1 cellular context compared by ENCODE assay signal in the genomic region with DNA sequence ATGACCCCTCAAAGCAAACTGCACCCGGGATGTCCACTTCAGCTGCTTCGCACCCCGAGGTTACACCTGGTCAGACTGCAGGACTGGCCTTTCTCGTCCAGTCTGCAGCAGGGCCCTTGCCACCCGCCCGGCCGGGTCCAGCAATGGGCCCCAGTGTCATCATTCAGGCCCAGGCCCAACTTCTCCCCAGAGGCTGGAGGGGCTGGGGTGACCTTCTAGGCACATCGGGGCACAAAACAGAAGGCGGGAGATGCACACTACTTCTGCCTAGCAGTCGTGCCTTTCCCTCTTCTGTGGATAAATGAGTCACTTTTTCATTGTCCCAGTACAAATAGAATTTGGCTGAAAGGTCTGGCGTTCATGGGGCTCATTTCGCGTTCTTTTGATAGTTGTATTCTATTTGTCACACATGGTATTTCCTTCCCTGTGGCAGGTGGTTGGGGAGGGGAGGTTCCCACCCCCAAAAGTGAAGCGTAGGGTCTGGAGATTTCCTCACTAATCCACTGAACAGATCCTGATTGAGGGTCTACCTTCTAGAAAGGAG.
TF ChIP-seq lines count a peak whose summit lies in the region.

No MANE protein-coding gene starts in this region.

TF ChIP-seq in HepG2, 621 proteins besides CTCF, POLR2A, EP300 and RAD21 (continued from another document and continues in another):
- TF ChIP-seq, protein P1, sequence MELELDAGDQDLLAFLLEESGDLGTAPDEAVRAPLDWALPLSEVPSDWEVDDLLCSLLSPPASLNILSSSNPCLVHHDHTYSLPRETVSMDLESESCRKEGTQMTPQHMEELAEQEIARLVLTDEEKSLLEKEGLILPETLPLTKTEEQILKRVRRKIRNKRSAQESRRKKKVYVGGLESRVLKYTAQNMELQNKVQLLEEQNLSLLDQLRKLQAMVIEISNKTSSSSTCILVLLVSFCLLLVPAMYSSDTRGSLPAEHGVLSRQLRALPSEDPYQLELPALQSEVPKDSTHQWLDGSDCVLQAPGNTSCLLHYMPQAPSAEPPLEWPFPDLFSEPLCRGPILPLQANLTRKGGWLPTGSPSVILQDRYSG (CRISPR knock-in tag; IDR thresholded peaks at IDR 0.05), result no peak
- TF ChIP-seq ZNF343 (CRISPR knock-in tag; IDR thresholded peaks at IDR 0.05) (peak; percentile 66; the same call in 1 of the 2 replicates), RFXANK (CRISPR knock-in tag; IDR thresholded peaks at IDR 0.05) (0 out of 2 replicates have a peak, but pooled peaks have one; percentile 30), ZNF761 (CRISPR knock-in tag; conservative IDR thresholded peaks at IDR 0.05) (peak; percentile 36; the same call in 1 of the 2 replicates), NFYC (CRISPR knock-in tag; IDR thresholded peaks at IDR 0.05) (no peak), SNRNP70 (IDR thresholded peaks at IDR 0.05; ENCODE audit: low read depth, low read length) (no peak), ZNF878 (CRISPR knock-in tag; IDR thresholded peaks at IDR 0.05) (no peak; the same call in 1 of the 2 replicates), ZNF232 (CRISPR knock-in tag; IDR thresholded peaks at IDR 0.05; ENCODE audit: borderline replicate concordance) (peak; percentile 64; the same call in 1 of the 2 replicates), BCL3 (CRISPR knock-in tag; IDR thresholded peaks at IDR 0.05) (no peak), ATF3 (CRISPR knock-in tag; IDR thresholded peaks at IDR 0.05) (peak; percentile 39; the same call in 1 of the 2 replicates), DMTF1 (CRISPR knock-in tag; IDR thresholded peaks at IDR 0.05) (0 out of 2 replicates have a peak, but pooled peaks have one; percentile 40), HNRNPL (IDR thresholded peaks at IDR 0.05; ENCODE audit: low read depth, low read length) (0 out of 2 replicates have a peak, but pooled peaks have one; percentile 45), KDM5B (CRISPR knock-in tag; IDR thresholded peaks at IDR 0.05; ENCODE audit: borderline replicate concordance) (no peak), RBM22 (optimal IDR thresholded peaks at IDR 0.05; ENCODE audit: low read length) (no peak), ZNF691 (CRISPR knock-in tag; IDR thresholded peaks at IDR 0.05; ENCODE audit: borderline replicate concordance, low read depth) (peak; percentile 64; the same call in 1 of the 2 replicates), PHF8 (CRISPR knock-in tag; IDR thresholded peaks at IDR 0.05) (no peak), KDM6A (CRISPR knock-in tag; IDR thresholded peaks at IDR 0.05; ENCODE audit: low read depth) (no peak), ZNF510 (CRISPR knock-in tag; IDR thresholded peaks at IDR 0.05; ENCODE audit: low read depth) (peak; percentile 31), TARDBP (CRISPR knock-in tag; IDR thresholded peaks at IDR 0.05) (no peak), GATA4 (IDR thresholded peaks at IDR 0.05; ENCODE audit: borderline replicate concordance, low read depth) (no peak), ARNT (IDR thresholded peaks at IDR 0.05) (no peak), SMAD1 (CRISPR knock-in tag; IDR thresholded peaks at IDR 0.05; ENCODE audit: borderline replicate concordance, low read depth) (peak; percentile 28; the same call in 1 of the 2 replicates), EHMT2 (IDR thresholded peaks at IDR 0.05; ENCODE audit: borderline replicate concordance, low read depth, low read length) (peak; percentile 17; the same call in 1 of the 2 replicates), ZNF652 (CRISPR knock-in tag; IDR thresholded peaks at IDR 0.05; ENCODE audit: borderline replicate concordance, low read depth) (no peak), THAP8 (CRISPR knock-in tag; IDR thresholded peaks at IDR 0.05; ENCODE audit: borderline replicate concordance) (0 out of 2 replicates have a peak, but pooled peaks have one; percentile 8), ZMYM3 (CRISPR knock-in tag; IDR thresholded peaks at IDR 0.05) (peak; percentile 22; the same call in 1 of the 2 replicates), BHLHE40 (IDR thresholded peaks at IDR 0.05; ENCODE audit: low read length) (0 out of 2 replicates have a peak, but pooled peaks have one; percentile 2), ZNF598 (CRISPR knock-in tag; IDR thresholded peaks at IDR 0.05; ENCODE audit: borderline replicate concordance) (no peak), ZSCAN30 (CRISPR knock-in tag; IDR thresholded peaks at IDR 0.05) (no peak), HNF4A (CRISPR knock-in tag; IDR thresholded peaks at IDR 0.05) (no peak), ZNF3 (CRISPR knock-in tag; IDR thresholded peaks at IDR 0.05) (no peak), ZMAT3 (CRISPR knock-in tag; conservative IDR thresholded peaks at IDR 0.05) (no peak), MEIS1 (CRISPR knock-in tag; IDR thresholded peaks at IDR 0.05; ENCODE audit: borderline replicate concordance) (peak; percentile 66; the same call in 1 of the 2 replicates), PAWR (CRISPR knock-in tag; IDR thresholded peaks at IDR 0.05; ENCODE audit: borderline replicate concordance) (0 out of 2 replicates have a peak, but pooled peaks have one; percentile 38), ZNF747 (CRISPR knock-in tag; IDR thresholded peaks at IDR 0.05; ENCODE audit: borderline replicate concordance) (peak; percentile 72; the same call in 1 of the 2 replicates), KDM5A (IDR thresholded peaks at IDR 0.05; ENCODE audit: borderline replicate concordance, low read length) (peak; percentile 5; the same call in 1 of the 2 replicates), SAFB2 (CRISPR knock-in tag; IDR thresholded peaks at IDR 0.05; ENCODE audit: borderline replicate concordance, low read depth) (peak; percentile 56; the same call in 1 of the 2 replicates), FOSL2 (CRISPR knock-in tag; IDR thresholded peaks at IDR 0.05) (peak; percentile 74), FOXJ3 (CRISPR knock-in tag; IDR thresholded peaks at IDR 0.05; ENCODE audit: borderline replicate concordance) (no peak; the same call in 1 of the 2 replicates), ZNF569 (CRISPR knock-in tag; IDR thresholded peaks at IDR 0.05; ENCODE audit: borderline replicate concordance) (0 out of 2 replicates have a peak, but pooled peaks have one; percentile 1), RNF219 (CRISPR knock-in tag; IDR thresholded peaks at IDR 0.05) (no peak)
- TF ChIP-seq, protein P2, sequence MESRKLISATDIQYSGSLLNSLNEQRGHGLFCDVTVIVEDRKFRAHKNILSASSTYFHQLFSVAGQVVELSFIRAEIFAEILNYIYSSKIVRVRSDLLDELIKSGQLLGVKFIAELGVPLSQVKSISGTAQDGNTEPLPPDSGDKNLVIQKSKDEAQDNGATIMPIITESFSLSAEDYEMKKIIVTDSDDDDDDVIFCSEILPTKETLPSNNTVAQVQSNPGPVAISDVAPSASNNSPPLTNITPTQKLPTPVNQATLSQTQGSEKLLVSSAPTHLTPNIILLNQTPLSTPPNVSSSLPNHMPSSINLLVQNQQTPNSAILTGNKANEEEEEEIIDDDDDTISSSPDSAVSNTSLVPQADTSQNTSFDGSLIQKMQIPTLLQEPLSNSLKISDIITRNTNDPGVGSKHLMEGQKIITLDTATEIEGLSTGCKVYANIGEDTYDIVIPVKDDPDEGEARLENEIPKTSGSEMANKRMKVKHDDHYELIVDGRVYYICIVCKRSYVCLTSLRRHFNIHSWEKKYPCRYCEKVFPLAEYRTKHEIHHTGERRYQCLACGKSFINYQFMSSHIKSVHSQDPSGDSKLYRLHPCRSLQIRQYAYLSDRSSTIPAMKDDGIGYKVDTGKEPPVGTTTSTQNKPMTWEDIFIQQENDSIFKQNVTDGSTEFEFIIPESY (CRISPR knock-in tag; IDR thresholded peaks at IDR 0.05), result 0 out of 2 replicates have a peak, but pooled peaks have one; percentile 23
- TF ChIP-seq, protein P3, sequence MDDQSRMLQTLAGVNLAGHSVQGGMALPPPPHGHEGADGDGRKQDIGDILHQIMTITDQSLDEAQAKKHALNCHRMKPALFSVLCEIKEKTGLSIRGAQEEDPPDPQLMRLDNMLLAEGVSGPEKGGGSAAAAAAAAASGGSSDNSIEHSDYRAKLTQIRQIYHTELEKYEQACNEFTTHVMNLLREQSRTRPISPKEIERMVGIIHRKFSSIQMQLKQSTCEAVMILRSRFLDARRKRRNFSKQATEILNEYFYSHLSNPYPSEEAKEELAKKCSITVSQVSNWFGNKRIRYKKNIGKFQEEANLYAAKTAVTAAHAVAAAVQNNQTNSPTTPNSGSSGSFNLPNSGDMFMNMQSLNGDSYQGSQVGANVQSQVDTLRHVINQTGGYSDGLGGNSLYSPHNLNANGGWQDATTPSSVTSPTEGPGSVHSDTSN (CRISPR knock-in tag; IDR thresholded peaks at IDR 0.05; ENCODE audit: borderline replicate concordance), result no peak
- TF ChIP-seq, protein P4, sequence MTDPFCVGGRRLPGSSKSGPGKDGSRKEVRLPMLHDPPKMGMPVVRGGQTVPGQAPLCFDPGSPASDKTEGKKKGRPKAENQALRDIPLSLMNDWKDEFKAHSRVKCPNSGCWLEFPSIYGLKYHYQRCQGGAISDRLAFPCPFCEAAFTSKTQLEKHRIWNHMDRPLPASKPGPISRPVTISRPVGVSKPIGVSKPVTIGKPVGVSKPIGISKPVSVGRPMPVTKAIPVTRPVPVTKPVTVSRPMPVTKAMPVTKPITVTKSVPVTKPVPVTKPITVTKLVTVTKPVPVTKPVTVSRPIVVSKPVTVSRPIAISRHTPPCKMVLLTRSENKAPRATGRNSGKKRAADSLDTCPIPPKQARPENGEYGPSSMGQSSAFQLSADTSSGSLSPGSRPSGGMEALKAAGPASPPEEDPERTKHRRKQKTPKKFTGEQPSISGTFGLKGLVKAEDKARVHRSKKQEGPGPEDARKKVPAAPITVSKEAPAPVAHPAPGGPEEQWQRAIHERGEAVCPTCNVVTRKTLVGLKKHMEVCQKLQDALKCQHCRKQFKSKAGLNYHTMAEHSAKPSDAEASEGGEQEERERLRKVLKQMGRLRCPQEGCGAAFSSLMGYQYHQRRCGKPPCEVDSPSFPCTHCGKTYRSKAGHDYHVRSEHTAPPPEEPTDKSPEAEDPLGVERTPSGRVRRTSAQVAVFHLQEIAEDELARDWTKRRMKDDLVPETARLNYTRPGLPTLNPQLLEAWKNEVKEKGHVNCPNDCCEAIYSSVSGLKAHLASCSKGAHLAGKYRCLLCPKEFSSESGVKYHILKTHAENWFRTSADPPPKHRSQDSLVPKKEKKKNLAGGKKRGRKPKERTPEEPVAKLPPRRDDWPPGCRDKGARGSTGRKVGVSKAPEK (CRISPR knock-in tag; IDR thresholded peaks at IDR 0.05; ENCODE audit: borderline replicate concordance), result peak; percentile 40
- TF ChIP-seq, protein P5, sequence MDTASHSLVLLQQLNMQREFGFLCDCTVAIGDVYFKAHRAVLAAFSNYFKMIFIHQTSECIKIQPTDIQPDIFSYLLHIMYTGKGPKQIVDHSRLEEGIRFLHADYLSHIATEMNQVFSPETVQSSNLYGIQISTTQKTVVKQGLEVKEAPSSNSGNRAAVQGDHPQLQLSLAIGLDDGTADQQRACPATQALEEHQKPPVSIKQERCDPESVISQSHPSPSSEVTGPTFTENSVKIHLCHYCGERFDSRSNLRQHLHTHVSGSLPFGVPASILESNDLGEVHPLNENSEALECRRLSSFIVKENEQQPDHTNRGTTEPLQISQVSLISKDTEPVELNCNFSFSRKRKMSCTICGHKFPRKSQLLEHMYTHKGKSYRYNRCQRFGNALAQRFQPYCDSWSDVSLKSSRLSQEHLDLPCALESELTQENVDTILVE (CRISPR knock-in tag; IDR thresholded peaks at IDR 0.05), result no peak
